12 cellular contexts compared by ENCODE assay signal in genomic region chr9:5435912-5436311, GRCh38. TPM values are rescaled to one million over a fixed set of nuclear protein-coding genes. Genes with fewer than 3 reads are reported as not detected.
DNase-seq lines count a peak whose midpoint lies in the region; ATAC-seq and TF ChIP-seq lines count a peak whose summit lies in the region.
"Had no signal": no experiment of that assay in that cellular context is flagged by ENCODE, and none has a peak within 500 bp of the region (broad histone marks: within the 10 kb centered on the region; RNA-seq: fewer than 3 reads in every experiment).

No MANE protein-coding gene starts in this region.

- in situ Hi-C loops in mammary epithelial cell (cut with MboI; ENCODE audit: low sequenced_read_pairs in 2 of 2), result loop anchor here (25.0 kb wide), 2 partner anchors 249 to 674 kb away; partner anchors contain the start of gene INSL6 (in 1 of the 2)

- peak; percentile 15 for ATAC-seq in PC-3
- no peak for ATAC-seq in stimulated activated effector memory CD8-positive, alpha-beta T cell treated with anti-CD3 and anti-CD28 coated beads, Interleukin-12 subunit alpha, Interleukin-12 subunit beta, amount 100 ng/mL, for 72 hours
- ATAC-seq: heart right ventricle had no signal

- BruUV-seq in PC-3 (replicated peaks; lab: Mats Ljungman, UMichigan), result no TSS peak
- BruUV-seq in mammary epithelial cell (replicated peaks; lab: Mats Ljungman, UMichigan), result no TSS peak

- no peaks in the 10 kb centered on the region for H3K9me2 ChIP-seq in PC-3 (replicated peaks; ENCODE audit: low read length)
- no peaks in the 10 kb centered on the region for H3K9me2 ChIP-seq in MM.1S (replicated peaks; ENCODE audit: insufficient read depth, low read length)

- H3F3A ChIP-seq in PC-3 (ENCODE audit: low read length, unreplicated experiment) (peaks cover 3% of the 10 kb centered on the region), MM.1S (ENCODE audit: insufficient read depth, low read length) (peaks cover 22% of the 10 kb centered on the region)

- H3K4me2 ChIP-seq in PC-3 (ENCODE audit: low read length) (peak overlapping the region; percentile 93), mammary epithelial cell (ENCODE audit: insufficient read depth, low read depth, low read length) (peak overlapping the region; percentile 82), MM.1S (ENCODE audit: low read depth, low read length) (no peak overlapping the region)

- CTCF ChIA-PET in activated CD4-positive, alpha-beta memory T cell treated with anti-CD3 and anti-CD28 coated beads for 36 hours (lab: Charles Lee), result interaction anchor here (1.4 to 3.0 kb wide), 5 partner anchors 11 to 250 kb away, joined by 3 to 11 read pairs (median 4); partner anchors contain the start of gene CD274
- CTCF ChIA-PET in activated CD4-positive, alpha-beta memory T cell treated with anti-CD3 and anti-CD28 coated beads, Interleukin-2, amount 10 ng/mL, durations not matched to agents 7 days and 5 days (lab: Charles Lee), result interaction anchor here (1.0 to 6.0 kb wide), 3 partner anchors 14 to 164 kb away, joined by 3 to 45 read pairs (median 40); partner anchors contain the start of gene CD274
- CTCF ChIA-PET in PC-3 (lab: Charles Lee), result no interaction called here
- CTCF ChIA-PET in mammary epithelial cell (lab: Charles Lee; ENCODE audit: low non-redundant PET), result no interaction called here

- H3K9me3 Mint-ChIP-seq in activated CD4-positive, alpha-beta memory T cell treated with anti-CD3 and anti-CD28 coated beads for 36 hours, result peaks cover 2% of the 10 kb centered on the region
- peaks cover 2% of the 10 kb centered on the region for H3K9me3 Mint-ChIP-seq in activated CD4-positive, alpha-beta memory T cell treated with anti-CD3 and anti-CD28 coated beads, Interleukin-2, amount 10 ng/mL, durations not matched to agents 7 days and 5 days
- no peaks in the 10 kb centered on the region for H3K9me3 Mint-ChIP-seq in stimulated activated effector memory CD8-positive, alpha-beta T cell treated with anti-CD3 and anti-CD28 coated beads, Interleukin-12 subunit alpha, Interleukin-12 subunit beta, amount 100 ng/mL, for 72 hours
- peaks cover 7 to 16% (median 12%) of the 10 kb centered on the region in 7 donors for H3K9me3 Mint-ChIP-seq in CD14-positive monocyte

- no peak for TF ChIP-seq CTCF in PC-3 (conservative IDR thresholded peaks at IDR 0.05; ENCODE audit: low read depth, low read length)
- no peak for TF ChIP-seq CTCF in mammary epithelial cell (conservative IDR thresholded peaks at IDR 0.05 in 1 of 2, IDR thresholded peaks at IDR 0.05 in 1 of 2; ENCODE audit: extremely low read depth in 1 of 2, insufficient read depth in 1 of 2, low read depth in 1 of 2, low read length in 2 of 2)
- TF ChIP-seq CTCF in CD14-positive monocyte (IDR thresholded peaks at IDR 0.05), result no peak
- TF ChIP-seq CTCF in MM.1S (IDR thresholded peaks at IDR 0.05; ENCODE audit: low read length), result no peak

- H3K27me3 ChIP-seq in PC-3 (ENCODE audit: low read length) (no peaks in the 10 kb centered on the region), mammary epithelial cell (ENCODE audit: insufficient read depth, low read length) (no peaks in the 10 kb centered on the region), MM.1S (replicated peaks; ENCODE audit: insufficient read depth, low read length) (no peaks in the 10 kb centered on the region)
- H3K27me3 ChIP-seq: heart right ventricle, sigmoid colon had no signal

- peak overlapping the region; percentile 97 for H3K4me3 Mint-ChIP-seq in activated CD4-positive, alpha-beta memory T cell treated with anti-CD3 and anti-CD28 coated beads for 36 hours
- H3K4me3 Mint-ChIP-seq in activated CD4-positive, alpha-beta memory T cell treated with anti-CD3 and anti-CD28 coated beads, Interleukin-2, amount 10 ng/mL, durations not matched to agents 7 days and 5 days, result no peak overlapping the region
- H3K4me3 Mint-ChIP-seq in stimulated activated effector memory CD8-positive, alpha-beta T cell treated with anti-CD3 and anti-CD28 coated beads, Interleukin-12 subunit alpha, Interleukin-12 subunit beta, amount 100 ng/mL, for 72 hours, result peak overlapping the region; percentile 89
- no peak overlapping the region for H3K4me3 Mint-ChIP-seq in CD14-positive monocyte

- POLR2A ChIA-PET in activated CD4-positive, alpha-beta memory T cell treated with anti-CD3 and anti-CD28 coated beads for 36 hours (lab: Charles Lee), result interaction anchor here (1.2 kb wide), 1 partner anchor 24 kb away, joined by 5 read pairs; no protein-coding TSS in a partner anchor
- POLR2A ChIA-PET in activated CD4-positive, alpha-beta memory T cell treated with anti-CD3 and anti-CD28 coated beads, Interleukin-2, amount 10 ng/mL, durations not matched to agents 7 days and 5 days (lab: Charles Lee), result interaction anchor here (2.8 to 6.3 kb wide), 4 partner anchors 13 to 695 kb away, joined by 16 to 106 read pairs (median 26); partner anchors contain the start of genes AK3 and CD274
- POLR2A ChIA-PET in PC-3 (lab: Charles Lee; ENCODE audit: unreplicated experiment), result no interaction called here

- no peak overlapping the region for H2AFZ ChIP-seq in PC-3 (ENCODE audit: low read length)
- H2AFZ ChIP-seq in mammary epithelial cell (ENCODE audit: low read depth, low read length), result no peak overlapping the region
- no peak overlapping the region for H2AFZ ChIP-seq in MM.1S (ENCODE audit: low read length)

- dilution Hi-C loops in mammary epithelial cell (cut with HindIII; ENCODE audit: low sequenced_read_pairs), result no loop called here

- H4K20me1 ChIP-seq in PC-3 (ENCODE audit: low read length) (no peaks in the 10 kb centered on the region), mammary epithelial cell (ENCODE audit: insufficient read depth, low read length) (no peaks in the 10 kb centered on the region), MM.1S (ENCODE audit: insufficient read depth, low read length) (no peaks in the 10 kb centered on the region)

- WGBS in mammary epithelial cell (ENCODE audit: low coverage, missing lambda C conversion rate), result 56% methylated on average over 3 of the region's 3 CpGs

- peaks cover 50% of the 10 kb centered on the region for H3K4me1 Mint-ChIP-seq in activated CD4-positive, alpha-beta memory T cell treated with anti-CD3 and anti-CD28 coated beads for 36 hours (ENCODE audit: low read depth)
- peaks cover 43% of the 10 kb centered on the region for H3K4me1 Mint-ChIP-seq in activated CD4-positive, alpha-beta memory T cell treated with anti-CD3 and anti-CD28 coated beads, Interleukin-2, amount 10 ng/mL, durations not matched to agents 7 days and 5 days
- peaks cover 49% of the 10 kb centered on the region for H3K4me1 Mint-ChIP-seq in stimulated activated effector memory CD8-positive, alpha-beta T cell treated with anti-CD3 and anti-CD28 coated beads, Interleukin-12 subunit alpha, Interleukin-12 subunit beta, amount 100 ng/mL, for 72 hours
- peaks cover 20% of the 10 kb centered on the region for H3K4me1 Mint-ChIP-seq in CD14-positive monocyte

- H3K9me3 ChIP-seq in PC-3 (ENCODE audit: low read length), result no peaks in the 10 kb centered on the region
- no peaks in the 10 kb centered on the region for H3K9me3 ChIP-seq in mammary epithelial cell (replicated peaks; ENCODE audit: insufficient read depth, low read length)
- H3K9me3 ChIP-seq in MM.1S (replicated peaks; ENCODE audit: insufficient read depth, low read length), result no peaks in the 10 kb centered on the region
- H3K9me3 ChIP-seq: HAP-1, heart right ventricle, sigmoid colon had no signal

- H3K27ac ChIP-seq in PC-3 (ENCODE audit: low read length), result peak overlapping the region; percentile 98
- H3K27ac ChIP-seq in mammary epithelial cell (ENCODE audit: insufficient read depth, low read depth, low read length), result peak overlapping the region; percentile 82
- H3K27ac ChIP-seq in MM.1S (ENCODE audit: low read length), result no peak overlapping the region

- H3K4me1 ChIP-seq in PC-3 (ENCODE audit: insufficient read depth, low read length), result peaks cover 27% of the 10 kb centered on the region
- peaks cover 28% of the 10 kb centered on the region for H3K4me1 ChIP-seq in mammary epithelial cell (ENCODE audit: insufficient read depth, low read length)
- H3K4me1 ChIP-seq in MM.1S (ENCODE audit: low read length), result peaks cover 7% of the 10 kb centered on the region; the same call in 1 of the 2 replicates

- intact Hi-C loops in activated CD4-positive, alpha-beta memory T cell treated with anti-CD3 and anti-CD28 coated beads for 36 hours (cut with micrococcal nuclease), result loop anchor here (5.0 to 10.0 kb wide), 8 partner anchors 59 to 1909 kb away; partner anchors contain the start of genes AK3, JAK2, RFX3 and RLN2
- intact Hi-C loops in PC-3 (cut with micrococcal nuclease) (no loop called here), mammary epithelial cell (cut with micrococcal nuclease) (loop anchor here (5.0 to 10.0 kb wide), 3 partner anchors 679 to 771 kb away; partner anchors contain the start of genes AK3, PLPP6 and SPATA6L), CD14-positive monocyte (cut with micrococcal nuclease) (no loop called here)

- 0 out of 2 replicates have a peak, but pooled peaks cover 5% of the 10 kb centered on the region for H3K36me3 ChIP-seq in PC-3 (ENCODE audit: low read depth, low read length)
- H3K36me3 ChIP-seq in mammary epithelial cell (ENCODE audit: insufficient read depth, low read length), result no peaks in the 10 kb centered on the region
- H3K36me3 ChIP-seq in MM.1S (replicated peaks; ENCODE audit: insufficient read depth, low read length), result no peaks in the 10 kb centered on the region

- H3K9ac ChIP-seq in PC-3 (ENCODE audit: low read length) (0 out of 2 replicates have a peak overlapping the region, but pooled peaks have one; percentile 92), mammary epithelial cell (ENCODE audit: insufficient read depth, low read length) (no peak overlapping the region), MM.1S (ENCODE audit: low read length) (no peak overlapping the region)

- peak overlapping the region; percentile 98 for H3K27ac Mint-ChIP-seq in activated CD4-positive, alpha-beta memory T cell treated with anti-CD3 and anti-CD28 coated beads for 36 hours
- H3K27ac Mint-ChIP-seq in activated CD4-positive, alpha-beta memory T cell treated with anti-CD3 and anti-CD28 coated beads, Interleukin-2, amount 10 ng/mL, durations not matched to agents 7 days and 5 days, result no peak overlapping the region
- H3K27ac Mint-ChIP-seq in stimulated activated effector memory CD8-positive, alpha-beta T cell treated with anti-CD3 and anti-CD28 coated beads, Interleukin-12 subunit alpha, Interleukin-12 subunit beta, amount 100 ng/mL, for 72 hours, result no peak overlapping the region
- H3K27ac Mint-ChIP-seq in CD14-positive monocyte, result no peak overlapping the region

- H3K79me2 ChIP-seq in PC-3 (ENCODE audit: low read length) (no peaks in the 10 kb centered on the region), mammary epithelial cell (ENCODE audit: insufficient read depth, low read length) (peaks cover 2% of the 10 kb centered on the region), MM.1S (ENCODE audit: low read length) (peaks cover 4% of the 10 kb centered on the region; the same call in 1 of the 2 replicates)

- H3K36me3 Mint-ChIP-seq in activated CD4-positive, alpha-beta memory T cell treated with anti-CD3 and anti-CD28 coated beads for 36 hours, result peaks cover 47% of the 10 kb centered on the region
- H3K36me3 Mint-ChIP-seq in activated CD4-positive, alpha-beta memory T cell treated with anti-CD3 and anti-CD28 coated beads, Interleukin-2, amount 10 ng/mL, durations not matched to agents 7 days and 5 days (ENCODE audit: low read depth), result peaks cover 46% of the 10 kb centered on the region
- H3K36me3 Mint-ChIP-seq in stimulated activated effector memory CD8-positive, alpha-beta T cell treated with anti-CD3 and anti-CD28 coated beads, Interleukin-12 subunit alpha, Interleukin-12 subunit beta, amount 100 ng/mL, for 72 hours, result peaks cover 44% of the 10 kb centered on the region
- peaks cover 14 to 31% of the 10 kb centered on the region in 2 donors for H3K36me3 Mint-ChIP-seq in CD14-positive monocyte

- H3K27me3 Mint-ChIP-seq in activated CD4-positive, alpha-beta memory T cell treated with anti-CD3 and anti-CD28 coated beads for 36 hours, result no peaks in the 10 kb centered on the region
- no peaks in the 10 kb centered on the region for H3K27me3 Mint-ChIP-seq in activated CD4-positive, alpha-beta memory T cell treated with anti-CD3 and anti-CD28 coated beads, Interleukin-2, amount 10 ng/mL, durations not matched to agents 7 days and 5 days
- peaks cover 0 to 1% (median 0%) of the 10 kb centered on the region in 3 donors for H3K27me3 Mint-ChIP-seq in CD14-positive monocyte (ENCODE audit: low read depth in 3 of 3)

- DNase-seq in activated CD4-positive, alpha-beta memory T cell treated with anti-CD3 and anti-CD28 coated beads for 36 hours, result no peak
- DNase-seq in activated CD4-positive, alpha-beta memory T cell treated with anti-CD3 and anti-CD28 coated beads, Interleukin-2, amount 10 ng/mL, durations not matched to agents 7 days and 5 days, result no peak
- DNase-seq in PC-3, result peak; percentile 55
- DNase-seq in mammary epithelial cell, result peak; percentile 70
- no peak for DNase-seq in stimulated activated effector memory CD8-positive, alpha-beta T cell treated with anti-CD3 and anti-CD28 coated beads, Interleukin-12 subunit alpha, Interleukin-12 subunit beta, amount 100 ng/mL, for 72 hours (ENCODE audit: low spot score in 2 of 2)
- DNase-seq in CD14-positive monocyte (ENCODE audit: low spot score), result no peak
- no peak for DNase-seq in NCI-H1930 (lab: John Stamatoyannopoulos, UW)
- no peak for DNase-seq in MM.1S
- DNase-seq: heart right ventricle, MV-4-11, sigmoid colon had no signal

- H3K4me3 ChIP-seq in PC-3 (ENCODE audit: low read length) (no peak overlapping the region), mammary epithelial cell (replicated peaks in 1 of 3; ENCODE audit: insufficient read depth in 1 of 3, low read depth in 2 of 3, low read length in 3 of 3) (no peak overlapping the region), MM.1S (ENCODE audit: low read length) (no peak overlapping the region)
- H3K4me3 ChIP-seq: HAP-1, sigmoid colon had no signal

RNA-seq across cellular contexts. Expression of gene PLGRKT, which starts 1.8 kb away (rescaled TPM):
- 10 to 100 TPM; 52.9 to 59.4 TPM for total RNA-seq in activated CD4-positive, alpha-beta memory T cell treated with anti-CD3 and anti-CD28 coated beads for 36 hours
- total RNA-seq in activated CD4-positive, alpha-beta memory T cell treated with anti-CD3 and anti-CD28 coated beads, Interleukin-2, amount 10 ng/mL, durations not matched to agents 7 days and 5 days, result 10 to 100 TPM; 32.0 TPM
- total RNA-seq in PC-3 (2014; rRNA removed), result 6.4 and 11.4 TPM in 2 replicates
- total RNA-seq in mammary epithelial cell, result 10 to 100 TPM; 13.3 to 31.2 TPM
- polyA plus RNA-seq in mammary epithelial cell, result 15.5 TPM
- polyA minus RNA-seq in mammary epithelial cell, result 6.5 TPM
- 10 to 100 TPM; 14.8 to 19.7 TPM for polyA plus RNA-seq in CD14-positive monocyte

RNA-seq across cellular contexts. Expression of gene CD274, which starts 14.4 kb away (rescaled TPM):
- total RNA-seq in activated CD4-positive, alpha-beta memory T cell treated with anti-CD3 and anti-CD28 coated beads for 36 hours, result 10 to 100 TPM; 28.3 to 32.4 TPM
- 10 to 100 TPM; 12.4 to 12.6 TPM for total RNA-seq in activated CD4-positive, alpha-beta memory T cell treated with anti-CD3 and anti-CD28 coated beads, Interleukin-2, amount 10 ng/mL, durations not matched to agents 7 days and 5 days
- total RNA-seq in PC-3 (2014; rRNA removed), result 3.8 and 5.1 TPM in 2 replicates
- 10 to 100 TPM; 19.5 to 30.6 TPM for total RNA-seq in mammary epithelial cell
- polyA plus RNA-seq in mammary epithelial cell, result 6.5 TPM
- polyA minus RNA-seq in mammary epithelial cell, result not detected
- polyA plus RNA-seq in CD14-positive monocyte, result under 1 TPM in 1 of 2 donors, not detected in 1; 0.84 TPM

Comparison
In these comparisons a context has a peak if more than half of its experiments do, and no peak if none do; other contexts are left out.
1. H3K4me3 Mint-ChIP-seq: peak in activated CD4-positive, alpha-beta memory T cell treated with anti-CD3 and anti-CD28 coated beads for 36 hours (single experiment) and stimulated activated effector memory CD8-positive, alpha-beta T cell treated with anti-CD3 and anti-CD28 coated beads, Interleukin-12 subunit alpha, Interleukin-12 subunit beta, amount 100 ng/mL, for 72 hours (single experiment); none in activated CD4-positive, alpha-beta memory T cell treated with anti-CD3 and anti-CD28 coated beads, Interleukin-2, amount 10 ng/mL, durations not matched to agents 7 days and 5 days (single experiment) and CD14-positive monocyte (0 of 2).
2. DNase-seq: peak in PC-3 (single experiment) and mammary epithelial cell (single experiment); none in activated CD4-positive, alpha-beta memory T cell treated with anti-CD3 and anti-CD28 coated beads for 36 hours (single experiment), activated CD4-positive, alpha-beta memory T cell treated with anti-CD3 and anti-CD28 coated beads, Interleukin-2, amount 10 ng/mL, durations not matched to agents 7 days and 5 days (single experiment), stimulated activated effector memory CD8-positive, alpha-beta T cell treated with anti-CD3 and anti-CD28 coated beads, Interleukin-12 subunit alpha, Interleukin-12 subunit beta, amount 100 ng/mL, for 72 hours (0 of 2), CD14-positive monocyte (single experiment), NCI-H1930 (0 of 2) and MM.1S (single experiment).
3. CTCF ChIA-PET loops: an anchor here in activated CD4-positive, alpha-beta memory T cell treated with anti-CD3 and anti-CD28 coated beads for 36 hours (1.4 to 3.0 kb wide) and activated CD4-positive, alpha-beta memory T cell treated with anti-CD3 and anti-CD28 coated beads, Interleukin-2, amount 10 ng/mL, durations not matched to agents 7 days and 5 days (1.0 to 6.0 kb wide); none called in PC-3 and mammary epithelial cell.
4. intact Hi-C loops: an anchor here in activated CD4-positive, alpha-beta memory T cell treated with anti-CD3 and anti-CD28 coated beads for 36 hours (5.0 to 10.0 kb wide) and mammary epithelial cell (5.0 to 10.0 kb wide); none called in PC-3 and CD14-positive monocyte.